In genomic region chr10:31031666-31032514, GRCh38 we compare ENCODE assay signal across 8 cellular contexts. TPM values are rescaled to one million over a fixed set of nuclear protein-coding genes. Genes with fewer than 3 reads are reported as not detected.
DNase-seq lines count a peak whose midpoint lies in the region; ATAC-seq and TF ChIP-seq lines count a peak whose summit lies in the region.

TSS of gene ZNF438 (minus strand) at chr10:31031865. CDS start at chr10:30877034, 154,831 bp downstream.

- H3K36me3 ChIP-seq in kidney epithelial cell (ENCODE audit: control insufficient read depth, insufficient read depth, low read length) = no peaks in the 10 kb centered on the region

- H3K27me3 ChIP-seq in kidney epithelial cell (ENCODE audit: control insufficient read depth, insufficient read depth, low read length) = no peaks in the 10 kb centered on the region

- DNase-seq in AML-193 (lab: John Stamatoyannopoulos, UW) = peak; percentile 81 to 89
- peak; percentile 62 for DNase-seq in NCI-H345 treated with DMSO at 0.1 percent for 48 hours (lab: John Stamatoyannopoulos, UW; ENCODE audit: unreplicated experiment)
- peak; percentile 95 for DNase-seq in cerebellar cortex (ENCODE audit: low spot score)
- DNase-seq in kidney epithelial cell (ENCODE audit: low read depth) = peak; percentile 58
- peak; percentile 96 for DNase-seq in stimulated activated CD4-positive, alpha-beta T cell treated with anti-CD3 and anti-CD28 coated beads, Interleukin-15, amount 100 ng/mL, for 24 hours

- H3K4me3 ChIP-seq in kidney epithelial cell (ENCODE audit: low read depth, low read length) = peak within 1 kb of the TSS; percentile 73

- peak; percentile 78 for ATAC-seq in GM19025 (IDR thresholded peaks at IDR 0.05; ENCODE audit: low read depth, unreplicated experiment)
- peak; percentile 86 for ATAC-seq in HG03280 (IDR thresholded peaks at IDR 0.05; ENCODE audit: unreplicated experiment)
- ATAC-seq in activated CD4-positive, CD25-positive, alpha-beta regulatory T cell treated with anti-CD3 and anti-CD28 coated beads, Interleukin-2, amount 50 U/mL, for 24 hours = peak; percentile 84 to 87

- peak; percentile 51 for TF ChIP-seq CTCF in kidney epithelial cell (IDR thresholded peaks at IDR 0.05; ENCODE audit: insufficient read depth, low read length, poor library complexity, severe bottlenecking)

RNA-seq across cellular contexts. Expression of gene ZNF438, which starts in this region (rescaled TPM):
- 3.3 and 5.4 TPM in 2 replicates for total RNA-seq in kidney epithelial cell

Comparison
In these comparisons a context has a peak if more than half of its experiments do, and no peak if none do; other contexts are left out.
1. Peak in every context shown above with its lines: DNase-seq, ATAC-seq and H3K4me3 ChIP-seq.